Comparison of ENCODE assay signal across 8 cellular contexts in the genomic region with DNA sequence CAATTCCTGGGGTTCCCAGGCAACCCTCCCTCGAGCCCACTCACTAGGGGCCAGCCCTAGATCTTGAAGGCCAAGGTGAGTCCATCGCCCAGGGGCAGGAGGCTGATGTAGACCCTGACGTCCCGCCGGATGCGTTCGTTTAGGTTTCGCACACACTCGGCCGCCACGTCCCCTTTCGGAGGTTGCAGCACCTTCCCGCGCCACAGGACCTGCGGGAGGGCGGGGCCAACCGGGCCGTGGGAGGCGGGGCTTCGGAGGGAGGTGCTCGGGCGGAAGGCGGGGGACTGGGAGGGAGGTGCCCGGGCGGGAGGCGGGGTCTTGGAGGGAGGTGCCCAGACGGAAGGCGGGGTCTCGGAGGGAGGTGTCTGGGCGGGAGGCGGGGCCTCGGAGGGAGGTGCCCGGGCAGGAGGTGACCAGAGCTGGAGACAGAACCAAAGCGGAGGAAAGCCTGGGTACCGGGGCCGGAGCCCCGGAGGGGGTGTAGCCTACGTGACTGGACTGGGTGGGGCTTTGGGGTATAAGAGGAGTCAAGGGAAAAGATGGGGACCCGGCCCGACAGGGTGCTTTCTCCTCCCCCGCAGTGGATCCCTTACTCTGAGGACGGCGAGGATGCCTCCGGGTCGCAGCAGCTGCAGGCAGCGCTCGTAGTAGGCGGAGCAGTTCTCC. TPM values are rescaled to one million over a fixed set of nuclear protein-coding genes. Genes with fewer than 3 reads are reported as not detected.
A peak's percentile ranks its signal among the peaks of the same experiment; 100 is the strongest.
DNase-seq lines count a peak whose midpoint lies in the region; ATAC-seq, FAIRE-seq and TF ChIP-seq lines count a peak whose summit lies in the region.

No MANE protein-coding gene starts in this region.

- no TSS peak for BruUV-seq in endothelial cell of umbilical vein (replicated peaks; lab: Mats Ljungman, UMichigan)

- POLR2A ChIA-PET in endothelial cell of umbilical vein (lab: Charles Lee), result interaction anchor here (0.7 to 1.1 kb wide), 2 partner anchors 9 to 34 kb away, joined by 3 to 4 read pairs; no protein-coding TSS in a partner anchor

- no peaks in the 10 kb centered on the region for H4K20me1 ChIP-seq in endothelial cell of umbilical vein (replicated peaks; ENCODE audit: control insufficient read depth, extremely low read depth, insufficient read depth, low read length)

- H2AFZ ChIP-seq in endothelial cell of umbilical vein (ENCODE audit: low read depth, low read length), result peak overlapping the region; percentile 77

- no peaks in the 10 kb centered on the region for H3K9me3 ChIP-seq in endothelial cell of umbilical vein (replicated peaks; ENCODE audit: control insufficient read depth, insufficient read depth, low read length)
- no peaks in the 10 kb centered on the region for H3K9me3 ChIP-seq in mononuclear cell (ENCODE audit: low read depth, low read length)

- no peaks in the 10 kb centered on the region for H3K9me1 ChIP-seq in endothelial cell of umbilical vein (replicated peaks; ENCODE audit: control insufficient read depth, extremely low read depth, insufficient read depth, low read length)

- CTCF ChIA-PET in endothelial cell of umbilical vein (lab: Charles Lee), result interaction anchor here (1.5 to 2.4 kb wide), 4 partner anchors 9 to 122 kb away, joined by 7 to 50 read pairs (median 19); partner anchors contain the start of genes SAMD8 and VDAC2

- H3K4me2 ChIP-seq in endothelial cell of umbilical vein (ENCODE audit: insufficient read depth, low read length), result peak overlapping the region; percentile 68

- peak overlapping the region in 2 of 3 experiments; percentile 42 to 60 for H3K4me3 ChIP-seq in endothelial cell of umbilical vein (replicated peaks in 1 of 3; ENCODE audit: insufficient read depth in 1 of 3, low read depth in 1 of 3, low read length in 3 of 3)
- peak overlapping the region; percentile 59 for H3K4me3 ChIP-seq in mononuclear cell (ENCODE audit: low read length)

- no peak overlapping the region for H3K27ac ChIP-seq in endothelial cell of umbilical vein (ENCODE audit: insufficient read depth, low read depth, low read length)

- H3K36me3 ChIP-seq in endothelial cell of umbilical vein (ENCODE audit: control insufficient read depth in 2 of 2, extremely low read depth in 1 of 2, insufficient read depth in 2 of 2, low read length in 2 of 2), result peaks cover 7 to 11% of the 10 kb centered on the region in 2 experiments

- intact Hi-C loops in endothelial cell of umbilical vein (cut with micrococcal nuclease), result loop anchor here (1.0 to 5.0 kb wide), 4 partner anchors 123 to 1082 kb away; partner anchors contain the start of genes ADK, AP3M1 and SAMD8

- H3K9ac ChIP-seq in endothelial cell of umbilical vein (replicated peaks; ENCODE audit: extremely low read depth, insufficient read depth, low read length), result peak overlapping the region; percentile 11

- no peaks in the 10 kb centered on the region for H3K27me3 ChIP-seq in endothelial cell of umbilical vein (ENCODE audit: control insufficient read depth in 2 of 2, insufficient read depth in 2 of 2, low read length in 2 of 2)
- no peaks in the 10 kb centered on the region for H3K27me3 ChIP-seq in mononuclear cell (ENCODE audit: insufficient read depth, low read length)

- dilution Hi-C loops in endothelial cell of umbilical vein (cut with MboI; ENCODE audit: extremely low pct_ligation_motif_present, low sequenced_read_pairs), result no loop called here

- FAIRE-seq in endothelial cell of umbilical vein (lab: Jason Lieb, UNC), result peak; percentile 91

- peaks cover 25% of the 10 kb centered on the region for H3K4me1 ChIP-seq in endothelial cell of umbilical vein (ENCODE audit: control insufficient read depth, extremely low read depth, insufficient read depth, low read length)
- H3K4me1 ChIP-seq in mononuclear cell (ENCODE audit: insufficient read depth, low read length), result peaks cover 21% of the 10 kb centered on the region

- peaks cover 5% of the 10 kb centered on the region for H3K79me2 ChIP-seq in endothelial cell of umbilical vein (ENCODE audit: control insufficient read depth, insufficient read depth, low read length)

- peak; percentile 36 for ATAC-seq in GM19438 (IDR thresholded peaks at IDR 0.05; ENCODE audit: low read depth, unreplicated experiment)

- no peak for TF ChIP-seq CTCF in endothelial cell of umbilical vein (IDR thresholded peaks at IDR 0.05; ENCODE audit: extremely low read depth in 1 of 2, insufficient read depth in 1 of 2, low read depth in 1 of 2, low read length in 2 of 2)

- no peak for TF ChIP-seq POLR2A in endothelial cell of umbilical vein (IDR thresholded peaks at IDR 0.05; ENCODE audit: low read depth, low read length)

- DNase-seq in C1 segment of cervical spinal cord (lab: John Stamatoyannopoulos, UW) (peak in 12 of 14 donors; percentile 5 to 82 (median 34)), HK-2 (ENCODE audit: unreplicated experiment) (peak; percentile 100), NOMO-1 treated with dmso at 0.1 percent for 144 hours (lab: John Stamatoyannopoulos, UW; ENCODE audit: unreplicated experiment) (peak; percentile 94), activated T-cell treated with anti-CD3 and anti-CD28 coated beads for 1 hour (ENCODE audit: low read depth) (peak; percentile 97), endothelial cell of umbilical vein (ENCODE audit: low read depth, low spot score) (peak; percentile 82)
- DNase-seq in stimulated activated CD8-positive, alpha-beta memory T cell treated with anti-CD3 and anti-CD28 coated beads, Interleukin-2, amount 100 ng/mL, for 1 hour (ENCODE audit: low read depth in 2 of 2), result peak; percentile 96 to 97

TF ChIP-seq in endothelial cell of umbilical vein, 7 proteins besides CTCF, POLR2A, EP300 and RAD21:
- TF ChIP-seq GATA2 (IDR thresholded peaks at IDR 0.05; ENCODE audit: insufficient read depth, insufficient read length, low read depth, low read length) (no peak), FOS (IDR thresholded peaks at IDR 0.05; ENCODE audit: borderline replicate concordance, insufficient read depth, low read length) (no peak), POLR2AphosphoS5 (IDR thresholded peaks at IDR 0.05; ENCODE audit: insufficient read depth, low read depth, low read length) (no peak), EZH2 (IDR thresholded peaks at IDR 0.05; ENCODE audit: borderline replicate concordance, low read depth, low read length, severe bottlenecking) (no peak), JUN (IDR thresholded peaks at IDR 0.05; ENCODE audit: borderline replicate concordance, insufficient read depth, insufficient read length, low read depth) (no peak), MYC (IDR thresholded peaks at IDR 0.05; ENCODE audit: low read depth, low read length) (no peak)
- TF ChIP-seq, protein P1, sequence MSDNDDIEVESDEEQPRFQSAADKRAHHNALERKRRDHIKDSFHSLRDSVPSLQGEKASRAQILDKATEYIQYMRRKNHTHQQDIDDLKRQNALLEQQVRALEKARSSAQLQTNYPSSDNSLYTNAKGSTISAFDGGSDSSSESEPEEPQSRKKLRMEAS (IDR thresholded peaks at IDR 0.05; ENCODE audit: insufficient read depth, insufficient read length), result no peak

RNA-seq across cellular contexts. Expression of gene COMTD1, which starts 1.6 kb away (rescaled TPM):
- 14.0 and 18.6 TPM in 2 replicates for total RNA-seq in endothelial cell of umbilical vein
- polyA plus RNA-seq in endothelial cell of umbilical vein, result 18.4 and 26.6 TPM in 2 replicates
- polyA plus RNA-seq in endothelial cell of umbilical vein (2011; cell fraction: cytosol; rRNA removed), result 5.8 and 10.4 TPM in 2 replicates
- 15.1 and 16.8 TPM in 2 replicates for polyA plus RNA-seq in endothelial cell of umbilical vein (2011; cell fraction: nucleus; rRNA removed)
- 10.8 and 17.0 TPM in 2 replicates for polyA plus RNA-seq in endothelial cell of umbilical vein (2012)
- 1.2 and 1.9 TPM in 2 replicates for polyA minus RNA-seq in endothelial cell of umbilical vein
- 24.6 TPM for polyA minus RNA-seq in endothelial cell of umbilical vein (2011; cell fraction: cytosol; rRNA and poly(A)+ RNA removed)
- 2.5 and 3.8 TPM in 2 replicates for polyA minus RNA-seq in endothelial cell of umbilical vein (2011; cell fraction: nucleus; rRNA and poly(A)+ RNA removed)
- total RNA-seq in mononuclear cell, result 6.5 TPM

RNA-seq across cellular contexts. Expression of gene VDAC2, which starts 23.6 kb away (rescaled TPM):
- 220 and 222 TPM in 2 replicates for total RNA-seq in endothelial cell of umbilical vein
- 65.5 and 89.3 TPM in 2 replicates for polyA plus RNA-seq in endothelial cell of umbilical vein
- 131 and 135 TPM in 2 replicates for polyA plus RNA-seq in endothelial cell of umbilical vein (2011; cell fraction: cytosol; rRNA removed)
- 94.4 and 118 TPM in 2 replicates for polyA plus RNA-seq in endothelial cell of umbilical vein (2011; cell fraction: nucleus; rRNA removed)
- 297 and 299 TPM in 2 replicates for polyA plus RNA-seq in endothelial cell of umbilical vein (2012)
- 55.0 and 58.7 TPM in 2 replicates for polyA minus RNA-seq in endothelial cell of umbilical vein
- 132 TPM for polyA minus RNA-seq in endothelial cell of umbilical vein (2011; cell fraction: cytosol; rRNA and poly(A)+ RNA removed)
- polyA minus RNA-seq in endothelial cell of umbilical vein (2011; cell fraction: nucleus; rRNA and poly(A)+ RNA removed), result 31.6 and 39.6 TPM in 2 replicates
- total RNA-seq in mononuclear cell, result 110 TPM

Comparison
In these comparisons a context has a peak if more than half of its experiments do, and no peak if none do; other contexts are left out.
1. DNase-seq: peak in every context shown above with its lines; median percentile 100 in HK-2; 97 in activated T-cell treated with anti-CD3 and anti-CD28 coated beads for 1 hour; 96 in stimulated activated CD8-positive, alpha-beta memory T cell treated with anti-CD3 and anti-CD28 coated beads, Interleukin-2, amount 100 ng/mL, for 1 hour; 94 in NOMO-1 treated with dmso at 0.1 percent for 144 hours; 82 in endothelial cell of umbilical vein; 34 in C1 segment of cervical spinal cord.